In the genomic region with DNA sequence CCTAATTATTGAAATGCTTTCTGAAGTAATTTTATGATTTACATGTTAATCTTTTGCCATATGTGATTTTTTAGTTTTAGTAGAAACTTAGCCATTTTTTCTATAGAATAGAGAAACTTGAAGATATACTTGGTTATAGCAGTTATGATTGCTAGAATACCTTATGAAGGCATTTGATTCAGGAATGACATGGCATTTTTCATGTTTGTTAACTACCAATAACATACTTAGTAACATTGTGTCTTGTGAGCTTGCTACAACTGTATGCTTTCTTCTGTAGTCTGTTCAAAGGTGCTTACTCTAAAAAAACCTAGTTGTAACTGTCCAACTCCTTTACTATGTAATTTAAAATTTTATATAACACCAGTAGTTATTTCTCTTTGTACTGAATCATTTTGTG, we compare ENCODE assay signal across 25 cellular contexts.
"Had no signal": no experiment of that assay in that cellular context is flagged by ENCODE, and none has a peak within 500 bp of the region (broad histone marks: within the 10 kb centered on the region; RNA-seq: fewer than 3 reads in every experiment).

No MANE protein-coding gene starts in this region.

- H3K4me1 Mint-ChIP-seq: naive thymus-derived CD8-positive, alpha-beta T cell; nephron; stimulated activated memory B cell treated with anti-CD40 and anti-IgM and Interleukin-4, amounts not matched to agents 10 μg/mL and 1 μg/mL and 100 μg/mL, for 72 hours; stimulated activated naive CD8-positive, alpha-beta T cell treated with anti-CD3 and anti-CD28 coated beads, Interleukin-15, amount 100 ng/mL, for 72 hours had no signal

- DNase-seq: islet precursor cell; lower lobe of right lung; mammary epithelial cell; naive thymus-derived CD8-positive, alpha-beta T cell; nucleus accumbens; pancreas; posterior cingulate gyrus; retina; right cardiac atrium; sigmoid colon; small intestine; stimulated activated CD4-positive, alpha-beta T cell treated with anti-CD3 and anti-CD28 coated beads, Interleukin-1b, Interleukin-23, amount 100 ng/mL, for 48 hours; stimulated activated CD4-positive, alpha-beta T cell treated with anti-CD3 and anti-CD28 coated beads, Interleukin-2, amount 100 ng/mL, for 48 hours; stimulated activated CD4-positive, alpha-beta T cell treated with anti-CD3 and anti-CD28 coated beads, Interleukin-4, amount 100 ng/mL, for 4 hours; stimulated activated CD8-positive, alpha-beta memory T cell treated with anti-CD3 and anti-CD28 coated beads, Interleukin-4, amount 100 ng/mL, for 48 hours; stimulated activated naive CD4-positive, alpha-beta T cell treated with Interleukin-2 at 50 U/mL for 16 hours; stimulated activated naive CD8-positive, alpha-beta T cell treated with anti-CD3 and anti-CD28 coated beads, Interleukin-15, amount 100 ng/mL, for 72 hours; substantia nigra; uterus had no signal

- H3K4me3 Mint-ChIP-seq: naive thymus-derived CD8-positive, alpha-beta T cell; nephron; neural crest cell; stimulated activated memory B cell treated with anti-CD40 and anti-IgM and Interleukin-4, amounts not matched to agents 10 μg/mL and 1 μg/mL and 100 μg/mL, for 72 hours; stimulated activated naive CD8-positive, alpha-beta T cell treated with anti-CD3 and anti-CD28 coated beads, Interleukin-15, amount 100 ng/mL, for 72 hours; type B pancreatic cell had no signal

- H3K4me1 ChIP-seq: lower lobe of right lung, pancreas, prostate gland, sigmoid colon, uterus had no signal

- ATAC-seq: lower lobe of right lung; naive thymus-derived CD8-positive, alpha-beta T cell; pancreas; right cardiac atrium; stimulated activated memory B cell treated with anti-CD40 and anti-IgM and Interleukin-4, amounts not matched to agents 10 μg/mL and 1 μg/mL and 100 μg/mL, for 72 hours; stimulated activated naive CD8-positive, alpha-beta T cell treated with anti-CD3 and anti-CD28 coated beads, Interleukin-15, amount 100 ng/mL, for 72 hours had no signal

- FAIRE-seq: pancreas, small intestine had no signal

- H3K9me3 Mint-ChIP-seq: naive thymus-derived CD8-positive, alpha-beta T cell; nephron; stimulated activated memory B cell treated with anti-CD40 and anti-IgM and Interleukin-4, amounts not matched to agents 10 μg/mL and 1 μg/mL and 100 μg/mL, for 72 hours; stimulated activated naive CD8-positive, alpha-beta T cell treated with anti-CD3 and anti-CD28 coated beads, Interleukin-15, amount 100 ng/mL, for 72 hours; type B pancreatic cell had no signal

- H3K27ac Mint-ChIP-seq: naive thymus-derived CD8-positive, alpha-beta T cell; nephron; stimulated activated memory B cell treated with anti-CD40 and anti-IgM and Interleukin-4, amounts not matched to agents 10 μg/mL and 1 μg/mL and 100 μg/mL, for 72 hours; stimulated activated naive CD8-positive, alpha-beta T cell treated with anti-CD3 and anti-CD28 coated beads, Interleukin-15, amount 100 ng/mL, for 72 hours; type B pancreatic cell had no signal

- H3K27ac ChIP-seq: lower lobe of right lung, pancreas, prostate gland, sigmoid colon, tibial nerve, uterus had no signal

- H3K9me3 ChIP-seq: lower lobe of right lung, pancreas, prostate gland, sigmoid colon, tibial nerve, uterus had no signal

- H3K36me3 Mint-ChIP-seq: stimulated activated memory B cell treated with anti-CD40 and anti-IgM and Interleukin-4, amounts not matched to agents 10 μg/mL and 1 μg/mL and 100 μg/mL, for 72 hours; type B pancreatic cell had no signal

- H3K4me3 ChIP-seq: lower lobe of right lung, pancreas, prostate gland, sigmoid colon, tibial nerve, uterus had no signal

- H3K27me3 Mint-ChIP-seq: naive thymus-derived CD8-positive, alpha-beta T cell; stimulated activated memory B cell treated with anti-CD40 and anti-IgM and Interleukin-4, amounts not matched to agents 10 μg/mL and 1 μg/mL and 100 μg/mL, for 72 hours; stimulated activated naive CD8-positive, alpha-beta T cell treated with anti-CD3 and anti-CD28 coated beads, Interleukin-15, amount 100 ng/mL, for 72 hours; type B pancreatic cell had no signal
